3 cellular contexts compared by ENCODE assay signal in the genomic region with DNA sequence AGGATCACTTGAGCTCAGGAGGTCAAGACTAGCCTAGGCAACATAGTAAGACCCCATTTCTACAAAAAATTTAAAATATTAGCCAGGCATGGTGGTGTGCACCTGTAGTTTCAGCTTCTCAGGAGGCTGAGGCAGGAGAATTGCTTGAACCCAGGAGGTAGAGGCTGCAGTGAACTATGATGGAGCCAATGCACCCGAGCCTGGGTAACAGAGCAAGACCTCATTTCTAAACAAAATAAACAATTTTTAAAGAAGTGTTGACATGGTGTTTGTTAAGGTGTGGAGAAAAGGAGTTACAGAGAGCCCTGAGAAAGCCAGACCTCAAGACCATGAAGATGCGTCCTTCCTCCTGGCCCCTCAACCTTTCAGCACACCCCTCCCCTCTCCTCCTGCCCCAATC.
TF ChIP-seq lines count a peak whose summit lies in the region.

No MANE protein-coding gene starts in this region.

TF ChIP-seq in GM23338, 12 proteins besides CTCF, POLR2A, EP300 and RAD21 (continues in another document):
- TF ChIP-seq STAT1 (IDR thresholded peaks at IDR 0.05; ENCODE audit: unreplicated experiment): no peak
- no peak for TF ChIP-seq ZNF114 (CRISPR knock-in tag; IDR thresholded peaks at IDR 0.05)
- TF ChIP-seq ETS1 (IDR thresholded peaks at IDR 0.05): no peak
- no peak for TF ChIP-seq POLR2AphosphoS5 (IDR thresholded peaks at IDR 0.05; ENCODE audit: low read depth)
- no peak for TF ChIP-seq ZNF331 (CRISPR knock-in tag; IDR thresholded peaks at IDR 0.05; ENCODE audit: low read depth)
- no peak for TF ChIP-seq EZH2 (IDR thresholded peaks at IDR 0.05; ENCODE audit: low read depth, unreplicated experiment)
- TF ChIP-seq EZH2phosphoT487 (IDR thresholded peaks at IDR 0.05; ENCODE audit: unreplicated experiment): no peak
- TF ChIP-seq JUNB (IDR thresholded peaks at IDR 0.05; ENCODE audit: unreplicated experiment): no peak
- TF ChIP-seq CREB1 (CRISPR knock-in tag; IDR thresholded peaks at IDR 0.05; ENCODE audit: low read depth): no peak
- no peak for TF ChIP-seq REST (IDR thresholded peaks at IDR 0.05; ENCODE audit: unreplicated experiment)

TF ChIP-seq in HEK293, 187 proteins besides CTCF, POLR2A, EP300 and RAD21:
- no peak for TF ChIP-seq HOXD13 (CRISPR knock-in tag; IDR thresholded peaks at IDR 0.05; ENCODE audit: borderline replicate concordance)
- TF ChIP-seq, protein P1, sequence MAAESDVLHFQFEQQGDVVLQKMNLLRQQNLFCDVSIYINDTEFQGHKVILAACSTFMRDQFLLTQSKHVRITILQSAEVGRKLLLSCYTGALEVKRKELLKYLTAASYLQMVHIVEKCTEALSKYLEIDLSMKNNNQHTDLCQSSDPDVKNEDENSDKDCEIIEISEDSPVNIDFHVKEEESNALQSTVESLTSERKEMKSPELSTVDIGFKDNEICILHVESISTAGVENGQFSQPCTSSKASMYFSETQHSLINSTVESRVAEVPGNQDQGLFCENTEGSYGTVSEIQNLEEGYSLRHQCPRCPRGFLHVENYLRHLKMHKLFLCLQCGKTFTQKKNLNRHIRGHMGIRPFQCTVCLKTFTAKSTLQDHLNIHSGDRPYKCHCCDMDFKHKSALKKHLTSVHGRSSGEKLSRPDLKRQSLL (tag by site-specific recombination; IDR thresholded peaks at IDR 0.05): peak; percentile 56; the same call in 1 of the 2 replicates

TF ChIP-seq in H1, 55 proteins besides CTCF, POLR2A, EP300 and RAD21:
- TF ChIP-seq EZH2 (IDR thresholded peaks at IDR 0.05; ENCODE audit: low read depth, low read length, severe bottlenecking) (no peak), BRCA1 (IDR thresholded peaks at IDR 0.05; ENCODE audit: low read depth, low read length) (no peak), RNF2 (IDR thresholded peaks at IDR 0.05; ENCODE audit: borderline replicate concordance, low read depth, low read length, missing control alignments, poor library complexity, severe bottlenecking) (no peak), SUZ12 (IDR thresholded peaks at IDR 0.05; ENCODE audit: low read length) (no peak), CBX5 (IDR thresholded peaks at IDR 0.05; ENCODE audit: low read depth, low read length) (no peak), MAFK (IDR thresholded peaks at IDR 0.05; ENCODE audit: low read depth, low read length) (no peak), CHD1 (IDR thresholded peaks at IDR 0.05; ENCODE audit: low read depth, low read length) (no peak), CREB1 (IDR thresholded peaks at IDR 0.05) (no peak), JUND (IDR thresholded peaks at IDR 0.05; ENCODE audit: low read length) (no peak), KDM1A (IDR thresholded peaks at IDR 0.05; ENCODE audit: borderline replicate concordance, low read length) (no peak), NRF1 (IDR thresholded peaks at IDR 0.05; ENCODE audit: low read depth, low read length) (no peak), NANOG (IDR thresholded peaks at IDR 0.05; ENCODE audit: insufficient read depth, low read depth, low read length, poor library complexity, severe bottlenecking) (no peak)
- TF ChIP-seq, protein P2, sequence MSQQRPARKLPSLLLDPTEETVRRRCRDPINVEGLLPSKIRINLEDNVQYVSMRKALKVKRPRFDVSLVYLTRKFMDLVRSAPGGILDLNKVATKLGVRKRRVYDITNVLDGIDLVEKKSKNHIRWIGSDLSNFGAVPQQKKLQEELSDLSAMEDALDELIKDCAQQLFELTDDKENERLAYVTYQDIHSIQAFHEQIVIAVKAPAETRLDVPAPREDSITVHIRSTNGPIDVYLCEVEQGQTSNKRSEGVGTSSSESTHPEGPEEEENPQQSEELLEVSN (IDR thresholded peaks at IDR 0.05): no peak
- TF ChIP-seq, protein P3, sequence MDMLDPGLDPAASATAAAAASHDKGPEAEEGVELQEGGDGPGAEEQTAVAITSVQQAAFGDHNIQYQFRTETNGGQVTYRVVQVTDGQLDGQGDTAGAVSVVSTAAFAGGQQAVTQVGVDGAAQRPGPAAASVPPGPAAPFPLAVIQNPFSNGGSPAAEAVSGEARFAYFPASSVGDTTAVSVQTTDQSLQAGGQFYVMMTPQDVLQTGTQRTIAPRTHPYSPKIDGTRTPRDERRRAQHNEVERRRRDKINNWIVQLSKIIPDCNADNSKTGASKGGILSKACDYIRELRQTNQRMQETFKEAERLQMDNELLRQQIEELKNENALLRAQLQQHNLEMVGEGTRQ (IDR thresholded peaks at IDR 0.05; ENCODE audit: low read length): no peak
